ENCODE assay signal across 8 cellular contexts in the genomic region with DNA sequence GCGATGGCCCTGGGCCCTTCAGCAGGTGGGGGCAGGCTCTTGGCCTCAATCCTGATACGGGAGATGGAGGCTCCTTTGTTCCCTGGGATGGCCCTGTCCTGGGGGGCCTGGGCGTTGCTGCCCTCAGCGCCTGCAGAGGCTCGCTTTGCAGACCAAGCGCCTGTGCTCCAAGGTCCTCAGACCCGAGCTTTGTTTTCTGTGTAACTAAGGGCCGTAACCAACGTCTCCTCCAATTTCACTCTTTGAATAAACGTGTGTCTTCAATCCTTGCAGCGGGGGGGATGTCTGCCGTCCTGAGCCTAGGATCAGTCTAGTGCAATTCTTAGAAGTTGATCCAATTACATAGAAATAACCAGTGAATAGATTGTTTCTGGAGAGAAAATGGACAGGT. TPM values are rescaled to one million over a fixed set of nuclear protein-coding genes. Genes with fewer than 3 reads are reported as not detected.
A peak's percentile ranks its signal among the peaks of the same experiment; 100 is the strongest.
DNase-seq lines count a peak whose midpoint lies in the region; ATAC-seq and TF ChIP-seq lines count a peak whose summit lies in the region.
"Had no signal": no experiment of that assay in that cellular context is flagged by ENCODE, and none has a peak within 500 bp of the region (broad histone marks: within the 10 kb centered on the region; RNA-seq: fewer than 3 reads in every experiment).

No MANE protein-coding gene starts in this region.

- H3K9me3 ChIP-seq in naive thymus-derived CD4-positive, alpha-beta T cell (ENCODE audit: control insufficient read depth in 2 of 3, low read length in 3 of 3): no peaks in the 10 kb centered on the region
- H3K9me3 ChIP-seq: pancreas had no signal

- CTCF ChIA-PET in naive thymus-derived CD4-positive, alpha-beta T cell (lab: Charles Lee): interaction anchor here (0.6 kb wide), 2 partner anchors 249 to 688 kb away, joined by 3 to 4 read pairs; a partner anchor contains a TSS

- intact Hi-C loops in naive thymus-derived CD4-positive, alpha-beta T cell (cut with micrococcal nuclease): no loop called here
- intact Hi-C loops in activated T-helper 2 cell treated with anti-CD3 and anti-CD28 coated beads, Interferon-gamma antibody, Interleukin-2, Interleukin-4, amounts not matched to agents 10 μg/mL and 5 μg/mL and 100 μg/mL, durations not matched to agents 14 hours and 24 hours and 36 hours (cut with micrococcal nuclease): no loop called here

- DNase-seq in GM10266 (ENCODE audit: extremely low spot score) (peak; percentile 25), GF-D8 (lab: John Stamatoyannopoulos, UW) (no peak)
- DNase-seq in activated naive CD8-positive, alpha-beta T cell treated with anti-CD3 and anti-CD28 coated beads for 36 hours: no peak
- no peak for DNase-seq in naive thymus-derived CD4-positive, alpha-beta T cell
- DNase-seq in activated T-helper 2 cell treated with anti-CD3 and anti-CD28 coated beads, Interferon-gamma antibody, Interleukin-2, Interleukin-4, amounts not matched to agents 10 μg/mL and 5 μg/mL and 100 μg/mL, durations not matched to agents 14 hours and 24 hours and 36 hours (ENCODE audit: low spot score): no peak
- DNase-seq: PC-9 had no signal

- ATAC-seq in naive thymus-derived CD4-positive, alpha-beta T cell: no peak
- ATAC-seq in HG03139 (IDR thresholded peaks at IDR 0.05; ENCODE audit: unreplicated experiment): no peak

- H3K27me3 ChIP-seq in naive thymus-derived CD4-positive, alpha-beta T cell (ENCODE audit: control insufficient read depth in 2 of 2, insufficient read depth in 2 of 2, low read length in 2 of 2): no peaks in the 10 kb centered on the region
- H3K27me3 ChIP-seq: pancreas had no signal

- peaks cover 58% of the 10 kb centered on the region for H3K36me3 Mint-ChIP-seq in activated naive CD8-positive, alpha-beta T cell treated with anti-CD3 and anti-CD28 coated beads for 36 hours
- H3K36me3 Mint-ChIP-seq in naive thymus-derived CD4-positive, alpha-beta T cell: peaks cover 0 to 28% (median 5%) of the 10 kb centered on the region in 5 donors
- peaks cover 77% of the 10 kb centered on the region for H3K36me3 Mint-ChIP-seq in activated T-helper 2 cell treated with anti-CD3 and anti-CD28 coated beads, Interferon-gamma antibody, Interleukin-2, Interleukin-4, amounts not matched to agents 10 μg/mL and 5 μg/mL and 100 μg/mL, durations not matched to agents 14 hours and 24 hours and 36 hours (ENCODE audit: low read depth)

- peak overlapping the region; percentile 78 for H3K27ac Mint-ChIP-seq in activated naive CD8-positive, alpha-beta T cell treated with anti-CD3 and anti-CD28 coated beads for 36 hours
- peak overlapping the region in 5 of 9 donors; percentile 46 to 78 (median 62) for H3K27ac Mint-ChIP-seq in naive thymus-derived CD4-positive, alpha-beta T cell
- H3K27ac Mint-ChIP-seq in activated T-helper 2 cell treated with anti-CD3 and anti-CD28 coated beads, Interferon-gamma antibody, Interleukin-2, Interleukin-4, amounts not matched to agents 10 μg/mL and 5 μg/mL and 100 μg/mL, durations not matched to agents 14 hours and 24 hours and 36 hours: no peak overlapping the region

- no peaks in the 10 kb centered on the region for H3K9me3 Mint-ChIP-seq in activated naive CD8-positive, alpha-beta T cell treated with anti-CD3 and anti-CD28 coated beads for 36 hours
- peaks cover 0 to 4% (median 0%) of the 10 kb centered on the region in 11 donors for H3K9me3 Mint-ChIP-seq in naive thymus-derived CD4-positive, alpha-beta T cell
- no peaks in the 10 kb centered on the region for H3K9me3 Mint-ChIP-seq in activated T-helper 2 cell treated with anti-CD3 and anti-CD28 coated beads, Interferon-gamma antibody, Interleukin-2, Interleukin-4, amounts not matched to agents 10 μg/mL and 5 μg/mL and 100 μg/mL, durations not matched to agents 14 hours and 24 hours and 36 hours

- H3K27ac ChIP-seq in naive thymus-derived CD4-positive, alpha-beta T cell (ENCODE audit: low read depth, low read length): no peak overlapping the region
- H3K27ac ChIP-seq: PC-9 had no signal

- peaks cover 38 to 41% of the 10 kb centered on the region in 2 donors for H3K4me1 ChIP-seq in naive thymus-derived CD4-positive, alpha-beta T cell (ENCODE audit: control insufficient read depth in 2 of 2, insufficient read depth in 2 of 2, low read length in 2 of 2)

- no peaks in the 10 kb centered on the region for H3K27me3 Mint-ChIP-seq in activated naive CD8-positive, alpha-beta T cell treated with anti-CD3 and anti-CD28 coated beads for 36 hours
- no peaks in the 10 kb centered on the region for H3K27me3 Mint-ChIP-seq in naive thymus-derived CD4-positive, alpha-beta T cell
- no peaks in the 10 kb centered on the region for H3K27me3 Mint-ChIP-seq in activated T-helper 2 cell treated with anti-CD3 and anti-CD28 coated beads, Interferon-gamma antibody, Interleukin-2, Interleukin-4, amounts not matched to agents 10 μg/mL and 5 μg/mL and 100 μg/mL, durations not matched to agents 14 hours and 24 hours and 36 hours (ENCODE audit: low read depth)

- TF ChIP-seq CTCF in GM10266 (IDR thresholded peaks at IDR 0.05; ENCODE audit: control insufficient read depth, insufficient read depth, low read depth, missing control alignments): no peak

- H3K36me3 ChIP-seq in naive thymus-derived CD4-positive, alpha-beta T cell (ENCODE audit: control insufficient read depth in 2 of 3, insufficient read depth in 3 of 3, low read length in 3 of 3): peaks cover 9 to 65% (median 23%) of the 10 kb centered on the region in 3 experiments

- POLR2A ChIA-PET in naive thymus-derived CD4-positive, alpha-beta T cell (lab: Charles Lee): no interaction called here

- H3K4me3 ChIP-seq in naive thymus-derived CD4-positive, alpha-beta T cell (ENCODE audit: low read length): no peak overlapping the region
- H3K4me3 ChIP-seq: PC-9 had no signal

- H3K4me3 Mint-ChIP-seq in activated naive CD8-positive, alpha-beta T cell treated with anti-CD3 and anti-CD28 coated beads for 36 hours: peak overlapping the region; percentile 79
- peak overlapping the region; percentile 16 to 90 (median 40) for H3K4me3 Mint-ChIP-seq in naive thymus-derived CD4-positive, alpha-beta T cell
- H3K4me3 Mint-ChIP-seq in activated T-helper 2 cell treated with anti-CD3 and anti-CD28 coated beads, Interferon-gamma antibody, Interleukin-2, Interleukin-4, amounts not matched to agents 10 μg/mL and 5 μg/mL and 100 μg/mL, durations not matched to agents 14 hours and 24 hours and 36 hours (ENCODE audit: low read depth): no peak overlapping the region

- peaks cover 28% of the 10 kb centered on the region for H3K4me1 Mint-ChIP-seq in activated naive CD8-positive, alpha-beta T cell treated with anti-CD3 and anti-CD28 coated beads for 36 hours
- peaks cover 35 to 54% (median 43%) of the 10 kb centered on the region in 7 donors for H3K4me1 Mint-ChIP-seq in naive thymus-derived CD4-positive, alpha-beta T cell
- peaks cover 18% of the 10 kb centered on the region for H3K4me1 Mint-ChIP-seq in activated T-helper 2 cell treated with anti-CD3 and anti-CD28 coated beads, Interferon-gamma antibody, Interleukin-2, Interleukin-4, amounts not matched to agents 10 μg/mL and 5 μg/mL and 100 μg/mL, durations not matched to agents 14 hours and 24 hours and 36 hours (ENCODE audit: low read depth)

RNA-seq across cellular contexts. Expression of a gene that starts 5.2 kb away (rescaled TPM):
- total RNA-seq in activated naive CD8-positive, alpha-beta T cell treated with anti-CD3 and anti-CD28 coated beads for 36 hours: 100 to 1,000 TPM; 799 to 818 TPM
- total RNA-seq in naive thymus-derived CD4-positive, alpha-beta T cell: 100 to 1,000 TPM; 313 to 524 (median 326) TPM
- polyA plus RNA-seq in naive thymus-derived CD4-positive, alpha-beta T cell: 100 to 1,000 TPM; 113 to 227 TPM
- 735 and 739 TPM in 2 replicates for total RNA-seq in activated T-helper 2 cell treated with anti-CD3 and anti-CD28 coated beads, Interferon-gamma antibody, Interleukin-2, Interleukin-4, amounts not matched to agents 10 μg/mL and 5 μg/mL and 100 μg/mL, durations not matched to agents 14 hours and 24 hours and 36 hours

RNA-seq across cellular contexts. Expression of a gene that starts 19.3 kb away (rescaled TPM):
- total RNA-seq in activated naive CD8-positive, alpha-beta T cell treated with anti-CD3 and anti-CD28 coated beads for 36 hours: not detected
- not detected for total RNA-seq in naive thymus-derived CD4-positive, alpha-beta T cell
- not detected for polyA plus RNA-seq in naive thymus-derived CD4-positive, alpha-beta T cell
- total RNA-seq in activated T-helper 2 cell treated with anti-CD3 and anti-CD28 coated beads, Interferon-gamma antibody, Interleukin-2, Interleukin-4, amounts not matched to agents 10 μg/mL and 5 μg/mL and 100 μg/mL, durations not matched to agents 14 hours and 24 hours and 36 hours: not detected in 2 replicates

RNA-seq across cellular contexts. Expression of a gene that starts 25.1 kb away (rescaled TPM):
- total RNA-seq in activated naive CD8-positive, alpha-beta T cell treated with anti-CD3 and anti-CD28 coated beads for 36 hours: not detected
- total RNA-seq in naive thymus-derived CD4-positive, alpha-beta T cell: 1 to 10 TPM in 1 of 5 experiments, under 1 TPM in 1, not detected in 3; 0.64 to 4.1 TPM
- polyA plus RNA-seq in naive thymus-derived CD4-positive, alpha-beta T cell: not detected
- not detected in 2 replicates for total RNA-seq in activated T-helper 2 cell treated with anti-CD3 and anti-CD28 coated beads, Interferon-gamma antibody, Interleukin-2, Interleukin-4, amounts not matched to agents 10 μg/mL and 5 μg/mL and 100 μg/mL, durations not matched to agents 14 hours and 24 hours and 36 hours
- total RNA-seq: pancreas, PC-9 had no signal

RNA-seq across cellular contexts. Expression of a gene that starts 38.3 kb away (rescaled TPM):
- not detected for total RNA-seq in activated naive CD8-positive, alpha-beta T cell treated with anti-CD3 and anti-CD28 coated beads for 36 hours
- 1 to 10 TPM in 1 of 5 experiments, not detected in 4; 2.7 TPM for total RNA-seq in naive thymus-derived CD4-positive, alpha-beta T cell
- not detected for polyA plus RNA-seq in naive thymus-derived CD4-positive, alpha-beta T cell
- not detected in 2 replicates for total RNA-seq in activated T-helper 2 cell treated with anti-CD3 and anti-CD28 coated beads, Interferon-gamma antibody, Interleukin-2, Interleukin-4, amounts not matched to agents 10 μg/mL and 5 μg/mL and 100 μg/mL, durations not matched to agents 14 hours and 24 hours and 36 hours
- total RNA-seq: PC-9 had no signal

RNA-seq across cellular contexts. Expression of a gene that starts 49.6 kb away (rescaled TPM):
- not detected for total RNA-seq in activated naive CD8-positive, alpha-beta T cell treated with anti-CD3 and anti-CD28 coated beads for 36 hours
- total RNA-seq in naive thymus-derived CD4-positive, alpha-beta T cell: 1 to 10 TPM in 1 of 5 experiments, not detected in 4; 4.9 TPM
- polyA plus RNA-seq in naive thymus-derived CD4-positive, alpha-beta T cell: not detected
- not detected in 2 replicates for total RNA-seq in activated T-helper 2 cell treated with anti-CD3 and anti-CD28 coated beads, Interferon-gamma antibody, Interleukin-2, Interleukin-4, amounts not matched to agents 10 μg/mL and 5 μg/mL and 100 μg/mL, durations not matched to agents 14 hours and 24 hours and 36 hours
- total RNA-seq: PC-9 had no signal
